In the genomic region with DNA sequence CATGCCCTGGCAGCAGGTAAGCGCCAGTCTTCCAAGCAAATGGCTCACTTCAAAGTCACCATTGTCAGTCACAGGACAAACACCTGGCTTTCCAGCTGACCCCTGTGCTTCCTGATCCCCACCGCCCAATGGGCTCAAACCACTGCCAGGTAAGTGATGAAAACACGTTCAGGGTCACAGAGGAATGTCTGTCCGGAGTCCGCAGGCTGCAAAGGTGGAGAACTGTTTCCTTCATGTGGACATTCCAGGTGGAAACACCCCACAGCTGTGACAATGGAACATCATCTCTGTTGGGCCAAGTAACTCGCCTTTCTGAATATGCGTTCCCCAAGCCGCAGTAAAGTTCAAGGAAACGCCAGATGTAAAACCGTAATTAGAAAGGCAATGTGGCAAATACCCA, we compare ENCODE assay signal across 29 cellular contexts.
"Had no signal": no experiment of that assay in that cellular context is flagged by ENCODE, and none has a peak within 500 bp of the region (broad histone marks: within the 10 kb centered on the region; RNA-seq: fewer than 3 reads in every experiment).

No MANE protein-coding gene starts in this region.

- H3K27ac ChIP-seq: colonic mucosa, coronary artery, dorsolateral prefrontal cortex, epithelial cell of prostate, esophagus muscularis mucosa, esophagus squamous epithelium, foreskin keratinocyte, gastrocnemius medialis, gastroesophageal sphincter, heart left ventricle, heart right ventricle had no signal

- H3K27me3 ChIP-seq: colonic mucosa, dorsolateral prefrontal cortex, foreskin keratinocyte, gastrocnemius medialis had no signal

- H3K9me3 Mint-ChIP-seq: dendritic cell treated with granulocyte-macrophage colony-stimulating factor and Interleukin-4, amounts not matched to agents 40 ng/mL and 50 ng/mL, for 4 days; endodermal cell had no signal

- H3K4me1 Mint-ChIP-seq: endodermal cell had no signal

- H3K27ac Mint-ChIP-seq: dendritic cell treated with granulocyte-macrophage colony-stimulating factor and Interleukin-4, amounts not matched to agents 40 ng/mL and 50 ng/mL, for 4 days; effector memory CD8-positive, alpha-beta T cell; endodermal cell had no signal

- H3K4me1 ChIP-seq: colonic mucosa, esophagus muscularis mucosa, esophagus squamous epithelium, foreskin keratinocyte, gastrocnemius medialis, gastroesophageal sphincter, heart left ventricle, heart right ventricle had no signal

- H3K4me3 Mint-ChIP-seq: dendritic cell treated with granulocyte-macrophage colony-stimulating factor and Interleukin-4, amounts not matched to agents 40 ng/mL and 50 ng/mL, for 4 days; effector memory CD8-positive, alpha-beta T cell; endodermal cell had no signal

- ATAC-seq: effector memory CD8-positive, alpha-beta T cell; esophagus mucosa; foreskin keratinocyte; gastrocnemius medialis; gastroesophageal sphincter; heart left ventricle; heart right ventricle had no signal

- H3K36me3 ChIP-seq: colonic mucosa, esophagus muscularis mucosa, gastrocnemius medialis, gastroesophageal sphincter, heart left ventricle, heart right ventricle had no signal

- DNase-seq: colonic mucosa; cortex of kidney; dermis blood vessel endothelial cell; dorsolateral prefrontal cortex; effector CD4-positive, alpha-beta T cell; effector CD8-positive, alpha-beta T cell; effector memory CD4-positive, alpha-beta T cell; effector memory CD8-positive, alpha-beta T cell; endodermal cell; erythroblast; esophagus squamous epithelium; foreskin fibroblast; foreskin keratinocyte; foreskin melanocyte; gastrocnemius medialis; glutamatergic neuron; head of caudate nucleus; heart left ventricle; heart right ventricle had no signal

- H3K9me3 ChIP-seq: colonic mucosa, esophagus squamous epithelium, gastrocnemius medialis, gastroesophageal sphincter had no signal

- H3K4me3 ChIP-seq: colonic mucosa, coronary artery, dorsolateral prefrontal cortex, esophagus muscularis mucosa, esophagus squamous epithelium, gastrocnemius medialis, gastroesophageal sphincter, heart left ventricle, heart right ventricle had no signal

- FAIRE-seq: colon, endometrium, endothelial cell of umbilical vein, frontal cortex had no signal
